Comparison of ENCODE assay signal across 17 cellular contexts in genomic region chr10:69938541-69938991, GRCh38.
DNase-seq lines count a peak whose midpoint lies in the region; ATAC-seq and TF ChIP-seq lines count a peak whose summit lies in the region.
"Had no signal": no experiment of that assay in that cellular context is flagged by ENCODE, and none has a peak within 500 bp of the region (broad histone marks: within the 10 kb centered on the region; RNA-seq: fewer than 3 reads in every experiment).

No MANE protein-coding gene starts in this region.

- 52 to 60% methylated on average over 5 of the region's 5 CpGs for WGBS in heart right ventricle, 2 donors

- peaks cover 0 to 21% (median 3%) of the 10 kb centered on the region in 9 donors for H3K4me1 ChIP-seq in heart right ventricle
- H3K4me1 ChIP-seq in MM.1S (ENCODE audit: low read length): no peaks in the 10 kb centered on the region
- H3K4me1 ChIP-seq: A549 had no signal

- no peak overlapping the region for H2AFZ ChIP-seq in MM.1S (ENCODE audit: low read length)

- H3K27me3 ChIP-seq in heart right ventricle (no peaks in the 10 kb centered on the region), MM.1S (replicated peaks; ENCODE audit: insufficient read depth, low read length) (peaks cover 32% of the 10 kb centered on the region)
- H3K27me3 ChIP-seq: BLaER1 treated with 17β-estradiol and CSF1 and Interleukin-3, amounts not matched to agents 10 nM and 100 nM had no signal

- H3K9me3 ChIP-seq in heart right ventricle: peaks cover 0 to 6% (median 0%) of the 10 kb centered on the region in 11 donors
- no peaks in the 10 kb centered on the region for H3K9me3 ChIP-seq in MM.1S (replicated peaks; ENCODE audit: insufficient read depth, low read length)
- H3K9me3 ChIP-seq: A549 had no signal

- CTCF ChIA-PET in HEK293T (lab: Yijun Ruan, JAX): interaction anchor here (0.6 kb wide), 1 partner anchor 230 kb away, joined by 3 read pairs; no protein-coding TSS in a partner anchor

- no peak overlapping the region for H3K27ac ChIP-seq in heart right ventricle
- no peak overlapping the region for H3K27ac ChIP-seq in MM.1S (ENCODE audit: low read length)
- H3K27ac ChIP-seq: A549; BLaER1 treated with 17β-estradiol and CSF1 and Interleukin-3, amounts not matched to agents 10 nM and 100 nM had no signal

- H3K4me2 ChIP-seq in MM.1S (ENCODE audit: low read depth, low read length): no peak overlapping the region
- H3K4me2 ChIP-seq: A549 had no signal

- intact Hi-C loops in heart right ventricle (cut with DNase I) (no loop called here), left cardiac atrium (cut with DNase I) (no loop called here)

- no peak overlapping the region for H3K9ac ChIP-seq in MM.1S (ENCODE audit: low read length)
- H3K9ac ChIP-seq: BLaER1 treated with 17β-estradiol and CSF1 and Interleukin-3, amounts not matched to agents 10 nM and 100 nM had no signal

- no peaks in the 10 kb centered on the region for H3K79me2 ChIP-seq in MM.1S (ENCODE audit: low read length)

- ATAC-seq in heart right ventricle (peak in 5 of 8 donors; percentile 53 to 79 (median 65)), left cardiac atrium (no peak), HG03460 (IDR thresholded peaks at IDR 0.05; ENCODE audit: unreplicated experiment) (no peak)
- ATAC-seq: A549; CD8-positive, alpha-beta T cell; SK-N-SH treated with all-trans-retinoic acid at 6 μM for 48 hours; T-cell had no signal

- DNase-seq in heart right ventricle (peak in 1 of 2 donors; percentile 21), left cardiac atrium (no peak), NCI-H69 (lab: John Stamatoyannopoulos, UW) (peak; percentile 81), dermis microvascular lymphatic vessel endothelial cell (ENCODE audit: low read depth in 2 of 2) (peak; percentile 15 to 19), MM.1S (no peak), HEK293T (ENCODE audit: extremely low spot score) (no peak)
- DNase-seq: CD8-positive, alpha-beta T cell; NCI-H1105 treated with DMSO at 0.1 percent for 48 hours; NCI-H187 treated with DMSO at 0.1 percent for 48 hours; NCI-H446; NCI-H774; SHP77 treated with DMSO at 0.1 percent for 48 hours; T-cell had no signal

- no peaks in the 10 kb centered on the region for H3K9me2 ChIP-seq in MM.1S (replicated peaks; ENCODE audit: insufficient read depth, low read length)

- POLR2A ChIA-PET in HEK293T (lab: Yijun Ruan, JAX): interaction anchor here (0.6 kb wide), 1 partner anchor 468 kb away, joined by 3 read pairs; no protein-coding TSS in a partner anchor

- no peak for TF ChIP-seq CTCF in heart right ventricle (IDR thresholded peaks at IDR 0.05)
- TF ChIP-seq CTCF in MM.1S (IDR thresholded peaks at IDR 0.05; ENCODE audit: low read length): no peak

- H3K4me3 ChIP-seq in heart right ventricle (no peak overlapping the region), MM.1S (ENCODE audit: low read length) (no peak overlapping the region)
- H3K4me3 ChIP-seq: A549; BLaER1 treated with 17β-estradiol and CSF1 and Interleukin-3, amounts not matched to agents 10 nM and 100 nM had no signal

- peaks cover 0 to 5% (median 0%) of the 10 kb centered on the region in 9 donors for H3K36me3 ChIP-seq in heart right ventricle
- H3K36me3 ChIP-seq in MM.1S (replicated peaks; ENCODE audit: insufficient read depth, low read length): no peaks in the 10 kb centered on the region

- H3F3A ChIP-seq in MM.1S (ENCODE audit: insufficient read depth, low read length): no peaks in the 10 kb centered on the region

- H4K20me1 ChIP-seq in MM.1S (ENCODE audit: insufficient read depth, low read length): no peaks in the 10 kb centered on the region
- H4K20me1 ChIP-seq: BLaER1 treated with 17β-estradiol and CSF1 and Interleukin-3, amounts not matched to agents 10 nM and 100 nM had no signal

TF ChIP-seq in HEK293T, 16 proteins besides CTCF, POLR2A, EP300 and RAD21:
- TF ChIP-seq CTBP1 (IDR thresholded peaks at IDR 0.05; ENCODE audit: borderline replicate concordance): no peak
- TF ChIP-seq SUZ12 (IDR thresholded peaks at IDR 0.05): no peak
- no peak for TF ChIP-seq FOXK2 (IDR thresholded peaks at IDR 0.05)
- TF ChIP-seq ZNF384 (IDR thresholded peaks at IDR 0.05): no peak
- TF ChIP-seq ARNT (IDR thresholded peaks at IDR 0.05): no peak
- TF ChIP-seq BHLHE40 (IDR thresholded peaks at IDR 0.05; ENCODE audit: borderline replicate concordance): no peak
- no peak for TF ChIP-seq TARDBP (IDR thresholded peaks at IDR 0.05)
- no peak for TF ChIP-seq ELF4 (IDR thresholded peaks at IDR 0.05)
- TF ChIP-seq SP1 (IDR thresholded peaks at IDR 0.05): no peak
- TF ChIP-seq PKNOX1 (IDR thresholded peaks at IDR 0.05): no peak
- no peak for TF ChIP-seq FOXM1 (IDR thresholded peaks at IDR 0.05; ENCODE audit: borderline replicate concordance)
- TF ChIP-seq HDGF (IDR thresholded peaks at IDR 0.05; ENCODE audit: borderline replicate concordance): no peak
- TF ChIP-seq NFRKB (IDR thresholded peaks at IDR 0.05): no peak
- TF ChIP-seq L3MBTL2 (conservative IDR thresholded peaks at IDR 0.05): no peak

Comparison
In these comparisons a context has a peak if more than half of its experiments do, and no peak if none do; other contexts are left out.
1. ATAC-seq: peak in heart right ventricle (5 of 8); none in left cardiac atrium (0 of 2) and HG03460 (single experiment).
2. DNase-seq: peak in NCI-H69 (single experiment) and dermis microvascular lymphatic vessel endothelial cell (2 of 2); none in left cardiac atrium (single experiment), MM.1S (single experiment) and HEK293T (single experiment).